In genomic region chr9:125240649-125240999, GRCh38 we compare ENCODE assay signal across 8 cellular contexts. TPM values are rescaled to one million over a fixed set of nuclear protein-coding genes. Genes with fewer than 3 reads are reported as not detected.
DNase-seq lines count a peak whose midpoint lies in the region; ATAC-seq and TF ChIP-seq lines count a peak whose summit lies in the region.

No MANE protein-coding gene starts in this region.

- H3K27me3 Mint-ChIP-seq in activated CD4-positive, alpha-beta memory T cell treated with anti-CD3 and anti-CD28 coated beads for 36 hours, result peaks cover 2% of the 10 kb centered on the region
- no peaks in the 10 kb centered on the region for H3K27me3 Mint-ChIP-seq in osteocyte (ENCODE audit: unreplicated experiment)

- peak; percentile 1 for ATAC-seq in GM18508 (IDR thresholded peaks at IDR 0.05; ENCODE audit: insufficient read depth, unreplicated experiment)
- ATAC-seq in HG03039 (IDR thresholded peaks at IDR 0.05; ENCODE audit: unreplicated experiment), result no peak

- peaks cover 54% of the 10 kb centered on the region for H3K36me3 Mint-ChIP-seq in activated CD4-positive, alpha-beta memory T cell treated with anti-CD3 and anti-CD28 coated beads for 36 hours
- peaks cover 38% of the 10 kb centered on the region for H3K36me3 Mint-ChIP-seq in osteocyte (ENCODE audit: unreplicated experiment)

- peaks cover 50% of the 10 kb centered on the region for H3K36me3 ChIP-seq in A673 (ENCODE audit: insufficient read depth, low read length, poor library complexity, severe bottlenecking)

- peak overlapping the region; percentile 98 for H3K27ac Mint-ChIP-seq in activated CD4-positive, alpha-beta memory T cell treated with anti-CD3 and anti-CD28 coated beads for 36 hours
- H3K27ac Mint-ChIP-seq in osteocyte (ENCODE audit: unreplicated experiment), result peak overlapping the region; percentile 99

- H3K4me3 Mint-ChIP-seq in activated CD4-positive, alpha-beta memory T cell treated with anti-CD3 and anti-CD28 coated beads for 36 hours, result peak overlapping the region; percentile 94
- H3K4me3 Mint-ChIP-seq in osteocyte (ENCODE audit: unreplicated experiment), result peak overlapping the region; percentile 89

- H3K4me3 ChIP-seq in A673 (ENCODE audit: low read depth, low read length, poor library complexity, severe bottlenecking), result peak overlapping the region; percentile 93
- peak overlapping the region; percentile 98 for H3K4me3 ChIP-seq in fibroblast of pulmonary artery (replicated peaks; ENCODE audit: low read depth, low read length)

- H3K4me1 Mint-ChIP-seq in activated CD4-positive, alpha-beta memory T cell treated with anti-CD3 and anti-CD28 coated beads for 36 hours (ENCODE audit: low read depth), result peaks cover 52% of the 10 kb centered on the region
- peaks cover 68% of the 10 kb centered on the region for H3K4me1 Mint-ChIP-seq in osteocyte (ENCODE audit: unreplicated experiment)

- POLR2A ChIA-PET in A673 (lab: Charles Lee; ENCODE audit: low non-redundant PET), result no interaction called here
- POLR2A ChIA-PET in activated CD4-positive, alpha-beta memory T cell treated with anti-CD3 and anti-CD28 coated beads for 36 hours (lab: Charles Lee), result interaction anchor here (0.6 to 3.8 kb wide), 13 partner anchors 9 to 379 kb away, joined by 3 to 66 read pairs (median 5); partner anchors contain the start of genes ARPC5L, GAPVD1, GOLGA1 and RPL35

- intact Hi-C loops in A673 (cut with micrococcal nuclease; ENCODE audit: unreplicated experiment), result loop anchor here (2.0 to 5.0 kb wide), 2 partner anchors 20 to 127 kb away; partner anchors contain the start of gene GAPVD1
- intact Hi-C loops in activated CD4-positive, alpha-beta memory T cell treated with anti-CD3 and anti-CD28 coated beads for 36 hours (cut with micrococcal nuclease), result loop anchor here (2.0 to 5.0 kb wide), 2 partner anchors 300 to 468 kb away; partner anchors contain the start of genes GOLGA1 and NR6A1

- H3K27ac ChIP-seq in A673 (ENCODE audit: low read depth, low read length, poor library complexity, severe bottlenecking), result peak overlapping the region; percentile 93

- TF ChIP-seq CTCF in A673 (conservative IDR thresholded peaks at IDR 0.05; ENCODE audit: low read depth, low read length) (no peak), fibroblast of pulmonary artery (IDR thresholded peaks at IDR 0.05; ENCODE audit: low read length, missing control alignments) (no peak), osteocyte (IDR thresholded peaks at IDR 0.05) (no peak)

- no peaks in the 10 kb centered on the region for H3K9me3 ChIP-seq in A673 (ENCODE audit: low read depth, low read length, poor library complexity, severe bottlenecking)

- H3K9me3 Mint-ChIP-seq in activated CD4-positive, alpha-beta memory T cell treated with anti-CD3 and anti-CD28 coated beads for 36 hours, result no peaks in the 10 kb centered on the region
- H3K9me3 Mint-ChIP-seq in osteocyte (ENCODE audit: unreplicated experiment), result no peaks in the 10 kb centered on the region

- BruUV-seq in A673 (replicated peaks; lab: Mats Ljungman, UMichigan), result no TSS peak

- DNase-seq in A673 (ENCODE audit: low spot score) (peak; percentile 41), HK-2 (ENCODE audit: unreplicated experiment) (peak; percentile 49), fibroblast of pulmonary artery (ENCODE audit: low read depth) (peak; percentile 46), osteocyte (ENCODE audit: extremely low spot score, unreplicated experiment) (no peak), NCI-H446 treated with DMSO at 0.1 percent for 48 hours (lab: John Stamatoyannopoulos, UW) (no peak)
- peak; percentile 59 for DNase-seq in activated CD4-positive, alpha-beta memory T cell treated with anti-CD3 and anti-CD28 coated beads for 36 hours

- no peaks in the 10 kb centered on the region for H3K27me3 ChIP-seq in A673 (replicated peaks; ENCODE audit: insufficient read depth, low read depth, low read length, poor library complexity)

- CTCF ChIA-PET in A673 (lab: Charles Lee), result no interaction called here
- CTCF ChIA-PET in activated CD4-positive, alpha-beta memory T cell treated with anti-CD3 and anti-CD28 coated beads for 36 hours (lab: Charles Lee), result interaction anchor here (0.7 to 2.7 kb wide), 2 partner anchors 22 to 50 kb away, joined by 3 to 17 read pairs; partner anchors contain the start of gene GAPVD1

- peaks cover 38% of the 10 kb centered on the region for H3K4me1 ChIP-seq in A673 (ENCODE audit: insufficient read depth, low read length, poor library complexity, severe bottlenecking)

RNA-seq across cellular contexts. Expression of gene HSPA5, which starts 0.5 kb away (rescaled TPM):
- 260 and 290 TPM in 2 replicates for total RNA-seq in A673 (2021)
- total RNA-seq in activated CD4-positive, alpha-beta memory T cell treated with anti-CD3 and anti-CD28 coated beads for 36 hours, result 100 to 1,000 TPM; 169 to 170 TPM
- total RNA-seq in osteocyte, result 282 and 300 TPM in 2 replicates

RNA-seq across cellular contexts. Expression of gene GAPVD1, which starts 21.0 kb away (rescaled TPM):
- total RNA-seq in A673 (2021), result 55.3 and 58.2 TPM in 2 replicates
- total RNA-seq in activated CD4-positive, alpha-beta memory T cell treated with anti-CD3 and anti-CD28 coated beads for 36 hours, result 10 to 100 TPM; 42.2 to 46.8 TPM
- total RNA-seq in osteocyte, result 56.1 and 56.5 TPM in 2 replicates

RNA-seq across cellular contexts. Expression of gene RABEPK, which starts 40.3 kb away (rescaled TPM):
- total RNA-seq in A673 (2021) (32.7 and 43.6 TPM in 2 replicates), osteocyte (20.2 and 20.7 TPM in 2 replicates)
- total RNA-seq in activated CD4-positive, alpha-beta memory T cell treated with anti-CD3 and anti-CD28 coated beads for 36 hours, result 10 to 100 TPM; 20.7 to 21.9 TPM

RNA-seq across cellular contexts. Expression of gene PPP6C, which starts 51.0 kb away (rescaled TPM):
- total RNA-seq in A673 (2021) (50.8 and 51.7 TPM in 2 replicates), osteocyte (34.9 and 37.9 TPM in 2 replicates)
- 10 to 100 TPM; 46.7 to 47.4 TPM for total RNA-seq in activated CD4-positive, alpha-beta memory T cell treated with anti-CD3 and anti-CD28 coated beads for 36 hours

Comparison
In these comparisons a context has a peak if more than half of its experiments do, and no peak if none do; other contexts are left out.
1. DNase-seq: peak in A673 (single experiment), HK-2 (single experiment), activated CD4-positive, alpha-beta memory T cell treated with anti-CD3 and anti-CD28 coated beads for 36 hours (single experiment) and fibroblast of pulmonary artery (single experiment); none in osteocyte (single experiment) and NCI-H446 treated with DMSO at 0.1 percent for 48 hours (single experiment).